Comparison of ENCODE assay signal across 2 cellular contexts in genomic region chr1:111628153-111628552, GRCh38.
A peak's percentile ranks its signal among the peaks of the same experiment; 100 is the strongest.
TF ChIP-seq lines count a peak whose summit lies in the region.

No MANE protein-coding gene starts in this region.

TF ChIP-seq in GM12891, 5 proteins besides CTCF, POLR2A, EP300 and RAD21:
- TF ChIP-seq POU2F2 (IDR thresholded peaks at IDR 0.05; ENCODE audit: low read depth, low read length) (peak; percentile 37; the same call in 1 of the 2 replicates), PAX5 (IDR thresholded peaks at IDR 0.05; ENCODE audit: insufficient read depth, low read length, severe bottlenecking) (no peak)
TF ChIP-seq in GM12891: peak in this region for 1.

TF ChIP-seq in HepG2, 621 proteins besides CTCF, POLR2A, EP300 and RAD21 (continued from another document):
- TF ChIP-seq PLRG1 (conservative IDR thresholded peaks at IDR 0.05) = no peak
- no peak for TF ChIP-seq ZUFSP (CRISPR knock-in tag; IDR thresholded peaks at IDR 0.05; ENCODE audit: borderline replicate concordance)
- no peak for TF ChIP-seq MAX (IDR thresholded peaks at IDR 0.05)
- TF ChIP-seq ZNF276 (CRISPR knock-in tag; IDR thresholded peaks at IDR 0.05; ENCODE audit: low read depth) = no peak
